Comparison of ENCODE assay signal across 1 cellular context in the genomic region with DNA sequence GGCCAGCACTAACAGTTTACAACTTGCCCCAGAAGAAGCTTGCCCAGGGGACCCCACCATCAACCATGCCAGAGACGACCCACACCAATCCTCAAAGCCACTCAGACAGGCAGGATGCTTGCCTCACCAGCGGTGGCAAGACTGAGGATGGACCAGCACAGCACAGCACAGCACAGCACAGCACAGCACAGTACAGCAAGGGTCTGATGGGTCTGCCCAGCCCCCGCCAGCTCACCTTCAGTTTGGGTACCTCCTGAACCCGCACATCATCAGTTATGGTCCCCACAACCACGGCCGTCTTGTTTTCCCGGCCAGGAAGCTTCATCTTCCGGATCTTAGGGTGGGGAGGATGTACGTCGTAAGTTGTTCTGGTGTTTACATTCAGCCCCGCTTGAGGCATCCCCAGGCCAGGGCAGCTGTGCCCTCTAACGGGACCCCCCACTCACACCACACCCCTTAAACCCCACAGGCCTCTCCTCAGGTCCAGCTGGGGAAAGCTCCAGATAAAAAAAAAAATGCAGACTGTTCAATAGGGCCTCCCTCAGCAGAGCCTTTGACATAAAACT.
TF ChIP-seq lines count a peak whose summit lies in the region.

No MANE protein-coding gene starts in this region.

TF ChIP-seq in HEK293T, 16 proteins besides CTCF, POLR2A, EP300 and RAD21 (continued from another document):
- TF ChIP-seq, protein P1, sequence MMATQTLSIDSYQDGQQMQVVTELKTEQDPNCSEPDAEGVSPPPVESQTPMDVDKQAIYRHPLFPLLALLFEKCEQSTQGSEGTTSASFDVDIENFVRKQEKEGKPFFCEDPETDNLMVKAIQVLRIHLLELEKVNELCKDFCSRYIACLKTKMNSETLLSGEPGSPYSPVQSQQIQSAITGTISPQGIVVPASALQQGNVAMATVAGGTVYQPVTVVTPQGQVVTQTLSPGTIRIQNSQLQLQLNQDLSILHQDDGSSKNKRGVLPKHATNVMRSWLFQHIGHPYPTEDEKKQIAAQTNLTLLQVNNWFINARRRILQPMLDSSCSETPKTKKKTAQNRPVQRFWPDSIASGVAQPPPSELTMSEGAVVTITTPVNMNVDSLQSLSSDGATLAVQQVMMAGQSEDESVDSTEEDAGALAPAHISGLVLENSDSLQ (IDR thresholded peaks at IDR 0.05), result no peak
- TF ChIP-seq CTBP1 (IDR thresholded peaks at IDR 0.05; ENCODE audit: borderline replicate concordance), result no peak
